In genomic region chr1:65002508-65003315, GRCh38 we compare ENCODE assay signal across 8 cellular contexts. TPM values are rescaled to one million over a fixed set of nuclear protein-coding genes. Genes with fewer than 3 reads are reported as not detected.
DNase-seq lines count a peak whose midpoint lies in the region; ATAC-seq and TF ChIP-seq lines count a peak whose summit lies in the region.

No MANE protein-coding gene starts in this region.

- H3K9me3 ChIP-seq in naive thymus-derived CD4-positive, alpha-beta T cell (ENCODE audit: control insufficient read depth in 2 of 3, low read length in 3 of 3) = no peaks in the 10 kb centered on the region

- DNase-seq in NOMO-1 treated with dmso at 0.1 percent for 144 hours (lab: John Stamatoyannopoulos, UW; ENCODE audit: unreplicated experiment) (peak; percentile 12), fibroblast of mammary gland (ENCODE audit: low read depth) (peak; percentile 94), GF-D8 (lab: John Stamatoyannopoulos, UW) (no peak)
- DNase-seq in naive thymus-derived CD4-positive, alpha-beta T cell = peak; percentile 58 to 81 (median 67)
- peak; percentile 64 to 68 for DNase-seq in stimulated activated CD8-positive, alpha-beta memory T cell treated with anti-CD3 and anti-CD28 coated beads, Interleukin-7, amount 100 ng/mL, for 48 hours (ENCODE audit: extremely low read depth in 1 of 2, low read depth in 1 of 2)

- ATAC-seq in GM18502 (IDR thresholded peaks at IDR 0.05; ENCODE audit: poor library complexity, unreplicated experiment) = peak; percentile 86
- ATAC-seq in HG02884 (IDR thresholded peaks at IDR 0.05; ENCODE audit: unreplicated experiment) = peak; percentile 73
- ATAC-seq in activated T-helper 17 cell treated with anti-CD3 and anti-CD28 coated beads, Interleukin-2, amount 50 U/mL, for 72 hours (replicated peaks) = peak; percentile 89
- ATAC-seq in naive thymus-derived CD4-positive, alpha-beta T cell = peak; percentile 90

- no peak for TF ChIP-seq CTCF in fibroblast of mammary gland (conservative IDR thresholded peaks at IDR 0.05; ENCODE audit: control insufficient read depth, insufficient read depth, low read depth, low read length)

- H3K36me3 Mint-ChIP-seq in activated T-helper 17 cell treated with anti-CD3 and anti-CD28 coated beads, Interleukin-2, amount 50 U/mL, for 72 hours (ENCODE audit: low read depth) = no peaks in the 10 kb centered on the region
- peaks cover 0 to 13% (median 6%) of the 10 kb centered on the region in 5 donors for H3K36me3 Mint-ChIP-seq in naive thymus-derived CD4-positive, alpha-beta T cell

- peak overlapping the region; percentile 71 for H3K4me3 Mint-ChIP-seq in activated T-helper 17 cell treated with anti-CD3 and anti-CD28 coated beads, Interleukin-2, amount 50 U/mL, for 72 hours
- peak overlapping the region; percentile 77 to 93 (median 86) for H3K4me3 Mint-ChIP-seq in naive thymus-derived CD4-positive, alpha-beta T cell

- peaks cover 16 to 19% of the 10 kb centered on the region in 2 donors for H3K4me1 ChIP-seq in naive thymus-derived CD4-positive, alpha-beta T cell (ENCODE audit: control insufficient read depth in 2 of 2, insufficient read depth in 2 of 2, low read length in 2 of 2)

- H3K27ac ChIP-seq in naive thymus-derived CD4-positive, alpha-beta T cell (ENCODE audit: low read depth, low read length) = peak overlapping the region; percentile 66

- no peaks in the 10 kb centered on the region for H3K27me3 Mint-ChIP-seq in activated T-helper 17 cell treated with anti-CD3 and anti-CD28 coated beads, Interleukin-2, amount 50 U/mL, for 72 hours
- H3K27me3 Mint-ChIP-seq in naive thymus-derived CD4-positive, alpha-beta T cell = peaks cover 0 to 33% (median 0%) of the 10 kb centered on the region in 5 donors

- intact Hi-C loops in naive thymus-derived CD4-positive, alpha-beta T cell (cut with micrococcal nuclease) = loop anchor here (1.0 to 2.0 kb wide), 6 partner anchors 18 to 419 kb away; partner anchors contain the start of gene JAK1 (in 2 of the 2)

- CTCF ChIA-PET in naive thymus-derived CD4-positive, alpha-beta T cell (lab: Charles Lee) = interaction anchor here (1.6 to 2.0 kb wide), 2 partner anchors 36 to 73 kb away, joined by 4 to 6 read pairs; no protein-coding TSS in a partner anchor

- no peaks in the 10 kb centered on the region for H3K27me3 ChIP-seq in naive thymus-derived CD4-positive, alpha-beta T cell (ENCODE audit: control insufficient read depth in 2 of 2, insufficient read depth in 2 of 2, low read length in 2 of 2)

- peak overlapping the region; percentile 74 for H3K27ac Mint-ChIP-seq in activated T-helper 17 cell treated with anti-CD3 and anti-CD28 coated beads, Interleukin-2, amount 50 U/mL, for 72 hours
- peak overlapping the region; percentile 24 to 95 (median 82) for H3K27ac Mint-ChIP-seq in naive thymus-derived CD4-positive, alpha-beta T cell

- H3K9me3 Mint-ChIP-seq in activated T-helper 17 cell treated with anti-CD3 and anti-CD28 coated beads, Interleukin-2, amount 50 U/mL, for 72 hours = peaks cover 4% of the 10 kb centered on the region
- H3K9me3 Mint-ChIP-seq in naive thymus-derived CD4-positive, alpha-beta T cell = peaks cover 0 to 16% (median 8%) of the 10 kb centered on the region in 11 donors

- H3K4me1 Mint-ChIP-seq in activated T-helper 17 cell treated with anti-CD3 and anti-CD28 coated beads, Interleukin-2, amount 50 U/mL, for 72 hours = peaks cover 18% of the 10 kb centered on the region
- peaks cover 8 to 44% (median 28%) of the 10 kb centered on the region in 7 donors for H3K4me1 Mint-ChIP-seq in naive thymus-derived CD4-positive, alpha-beta T cell

- H3K36me3 ChIP-seq in naive thymus-derived CD4-positive, alpha-beta T cell (ENCODE audit: control insufficient read depth in 2 of 3, insufficient read depth in 3 of 3, low read length in 3 of 3) = no peaks in the 10 kb centered on the region

- H3K4me3 ChIP-seq in fibroblast of mammary gland (ENCODE audit: control insufficient read depth, low read depth, low read length) = peak overlapping the region; percentile 61
- H3K4me3 ChIP-seq in naive thymus-derived CD4-positive, alpha-beta T cell (ENCODE audit: low read length) = peak overlapping the region; percentile 56

- POLR2A ChIA-PET in naive thymus-derived CD4-positive, alpha-beta T cell (lab: Charles Lee) = interaction anchor here (0.7 to 3.7 kb wide), 9 partner anchors 9 to 98 kb away, joined by 3 to 30 read pairs (median 4); partner anchors contain the start of gene JAK1

RNA-seq across cellular contexts. Expression of gene JAK1, which starts 36.4 kb away (rescaled TPM):
- total RNA-seq in activated T-helper 17 cell treated with anti-CD3 and anti-CD28 coated beads, Interleukin-2, amount 50 U/mL, for 72 hours = 100 to 1,000 TPM; 123 to 142 TPM
- 100 to 1,000 TPM; 210 to 365 (median 265) TPM for total RNA-seq in naive thymus-derived CD4-positive, alpha-beta T cell
- polyA plus RNA-seq in naive thymus-derived CD4-positive, alpha-beta T cell = 100 to 1,000 TPM; 197 to 288 TPM
